In the genomic region with DNA sequence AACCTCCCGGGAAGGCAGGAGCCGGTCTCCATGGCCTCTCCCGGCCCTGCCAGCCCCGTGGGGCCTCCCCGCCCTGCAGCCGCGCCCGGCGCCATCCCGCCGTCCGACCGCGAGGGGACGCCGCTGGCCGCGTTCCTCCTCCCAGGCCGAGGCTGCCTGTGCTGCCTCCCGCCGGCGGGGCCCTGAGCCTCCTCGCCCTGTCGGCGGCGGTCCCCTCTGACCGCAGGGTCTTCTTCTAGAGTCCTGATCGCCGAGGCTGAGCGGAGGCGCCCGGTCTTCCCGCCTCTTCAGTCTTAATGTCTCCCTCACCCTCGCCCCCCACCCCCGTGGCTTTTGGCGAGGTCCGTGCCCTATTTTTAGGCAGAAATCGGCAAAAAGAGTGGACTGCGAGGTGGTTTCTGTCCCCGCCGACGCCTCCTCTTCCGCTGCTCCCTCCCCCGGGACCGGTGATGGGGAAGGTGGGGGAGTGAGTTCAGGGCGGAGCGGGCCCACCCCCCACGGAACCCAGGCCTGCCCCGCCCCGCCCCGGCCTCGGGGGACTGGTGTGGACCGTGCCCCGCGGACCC, we compare ENCODE assay signal across 9 cellular contexts. TPM values are rescaled to one million over a fixed set of nuclear protein-coding genes. Genes with fewer than 3 reads are reported as not detected.
DNase-seq lines count a peak whose midpoint lies in the region; ATAC-seq and TF ChIP-seq lines count a peak whose summit lies in the region.
"Had no signal": no experiment of that assay in that cellular context is flagged by ENCODE, and none has a peak within 500 bp of the region (broad histone marks: within the 10 kb centered on the region; RNA-seq: fewer than 3 reads in every experiment).

No MANE protein-coding gene starts in this region.

- peak overlapping the region; percentile 3 for H2BK5ac ChIP-seq in IMR-90 (ENCODE audit: low read depth, low read length, poor library complexity, severe bottlenecking)

- no peak overlapping the region for H3K23ac ChIP-seq in IMR-90 (ENCODE audit: low read depth, low read length)

- POLR2A ChIA-PET in IMR-90 (lab: Charles Lee; ENCODE audit: unreplicated experiment) (interaction anchor here (0.5 kb wide), 1 partner anchor 89 kb away, joined by 3 read pairs; no protein-coding TSS in a partner anchor), activated B cell treated with CpG ODN at 0.5 μM for 24 hours (lab: Charles Lee) (interaction anchor here (0.7 to 1.1 kb wide), 2 partner anchors 87 to 253 kb away, joined by 3 read pairs; partner anchors contain the start of gene SPIRE2)

- H2AK5ac ChIP-seq in IMR-90 (ENCODE audit: low read depth, low read length), result 0 out of 2 replicates have a peak overlapping the region, but pooled peaks have one; percentile 15

- H3K18ac ChIP-seq in IMR-90 (ENCODE audit: low read depth, low read length), result no peak overlapping the region

- peaks cover 5% of the 10 kb centered on the region; the same call in 1 of the 2 replicates for H3K9me1 ChIP-seq in IMR-90 (ENCODE audit: insufficient read depth, low read length)

- H2BK15ac ChIP-seq in IMR-90 (ENCODE audit: low read depth, low read length), result no peak overlapping the region

- H3K4me1 ChIP-seq in IMR-90 (ENCODE audit: control insufficient read depth, insufficient read depth, low read length), result peaks cover 15% of the 10 kb centered on the region
- peaks cover 11 to 24% of the 10 kb centered on the region in 2 donors for H3K4me1 ChIP-seq in duodenal mucosa (ENCODE audit: control insufficient read depth in 1 of 2, insufficient read depth in 2 of 2, low read length in 2 of 2)
- peaks cover 4% of the 10 kb centered on the region for H3K4me1 ChIP-seq in mesodermal cell (ENCODE audit: control insufficient read depth, insufficient read depth, low read length, poor library complexity, severe bottlenecking)
- peaks cover 3 to 29% (median 21%) of the 10 kb centered on the region in 4 donors for H3K4me1 ChIP-seq in transverse colon

- dilution Hi-C loops in IMR-90 (cut with HindIII; ENCODE audit: low sequenced_read_pairs, unreplicated experiment), result no loop called here

- peak; percentile 88 for ATAC-seq in IMR-90 (ENCODE audit: low read depth)
- ATAC-seq in activated B cell treated with CpG ODN at 0.5 μM for 24 hours (ENCODE audit: low read depth), result peak; percentile 57

- no peaks in the 10 kb centered on the region for H3K9me3 ChIP-seq in IMR-90 (ENCODE audit: control insufficient read depth, insufficient read depth, low read length)
- H3K9me3 ChIP-seq in duodenal mucosa (ENCODE audit: control insufficient read depth in 1 of 2, low read length in 2 of 2), result no peaks in the 10 kb centered on the region
- no peaks in the 10 kb centered on the region for H3K9me3 ChIP-seq in mesodermal cell (ENCODE audit: control insufficient read depth, low read length)
- H3K9me3 ChIP-seq in transverse colon, result no peaks in the 10 kb centered on the region

- peak; percentile 96 for TF ChIP-seq CTCF in IMR-90 (conservative IDR thresholded peaks at IDR 0.05; ENCODE audit: low read depth, low read length)
- TF ChIP-seq CTCF in activated B cell treated with CpG ODN at 0.5 μM for 24 hours (IDR thresholded peaks at IDR 0.05), result no peak
- peak; percentile 34 to 74 (median 55) for TF ChIP-seq CTCF in transverse colon (IDR thresholded peaks at IDR 0.05)

- H2AK9ac ChIP-seq in IMR-90 (replicated peaks; ENCODE audit: low read depth, low read length, poor library complexity), result peak overlapping the region; percentile 91

- H3K9me3 Mint-ChIP-seq in activated B cell treated with CpG ODN at 0.5 μM for 24 hours, result no peaks in the 10 kb centered on the region

- DNase-seq in NCI-H1436 (lab: John Stamatoyannopoulos, UW) (peak; percentile 58), NCI-H1436 treated with DMSO at 0.1 percent for 48 hours (lab: John Stamatoyannopoulos, UW) (no peak), IMR-90 (peak; percentile 61), activated B cell treated with CpG ODN at 0.5 μM for 24 hours (peak; percentile 49), transverse colon (peak; percentile 72), OCI-M2 (lab: John Stamatoyannopoulos, UW; ENCODE audit: unreplicated experiment) (no peak)

- H2BK120ac ChIP-seq in IMR-90 (ENCODE audit: low read depth, low read length), result peak overlapping the region; percentile 84; the same call in 1 of the 2 replicates

- BruUV-seq in IMR-90 (replicated peaks; lab: Mats Ljungman, UMichigan), result no TSS peak

- CTCF ChIA-PET in IMR-90 (lab: Yijun Ruan, JAX) (no interaction called here), activated B cell treated with CpG ODN at 0.5 μM for 24 hours (lab: Charles Lee) (interaction anchor here (1.6 kb wide), 1 partner anchor 9 kb away, joined by 3 read pairs; no protein-coding TSS in a partner anchor)

- 0 out of 2 replicates have a peak, but pooled peaks have one; percentile 15 for TF ChIP-seq POLR2A in IMR-90 (IDR thresholded peaks at IDR 0.05; ENCODE audit: low read depth, low read length)
- no peak for TF ChIP-seq POLR2A in transverse colon (IDR thresholded peaks at IDR 0.05)

- H3K27ac Mint-ChIP-seq in activated B cell treated with CpG ODN at 0.5 μM for 24 hours, result no peak overlapping the region

- H2AFZ ChIP-seq in IMR-90 (replicated peaks; ENCODE audit: low read length, poor library complexity), result peak overlapping the region; percentile 93

- intact Hi-C loops in IMR-90 (cut with micrococcal nuclease), result loop anchor here (1.0 kb wide), 2 partner anchors 67 to 93 kb away; no protein-coding TSS in a partner anchor
- intact Hi-C loops in activated B cell treated with CpG ODN at 0.5 μM for 24 hours (cut with micrococcal nuclease), result loop anchor here (2.0 kb wide), 2 partner anchors 66 to 286 kb away; no protein-coding TSS in a partner anchor
- intact Hi-C loops in transverse colon (cut with DNase I; ENCODE audit: low total_unique reads), result no loop called here

- peak overlapping the region; percentile 74 for H3K4me3 Mint-ChIP-seq in activated B cell treated with CpG ODN at 0.5 μM for 24 hours

- no peak overlapping the region; the same call in 1 of the 2 replicates for H3K14ac ChIP-seq in IMR-90 (replicated peaks; ENCODE audit: low read depth, low read length)

- no peak for TF ChIP-seq EP300 in transverse colon (IDR thresholded peaks at IDR 0.05; ENCODE audit: low read depth)

- peak; percentile 94 for TF ChIP-seq RAD21 in IMR-90 (IDR thresholded peaks at IDR 0.05; ENCODE audit: low read length)

- H4K8ac ChIP-seq in IMR-90 (ENCODE audit: low read depth in 2 of 2, low read length in 2 of 2), result peak overlapping the region; percentile 16 to 82; a peak in 2 of 4 replicates

- peak overlapping the region; percentile 34; the same call in 1 of the 2 replicates for H2BK20ac ChIP-seq in IMR-90 (ENCODE audit: low read depth, low read length)

- WGBS in IMR-90 (ENCODE audit: extremely low coverage in 2 of 2, insufficient read length in 1 of 2), 2 experiments, result 12% methylated on average over 29 of the region's 55 CpGs; no CpG with 5 or more reads in 1 of the 2 experiments
- 3 to 4% methylated on average over 22 to 38 of the region's 55 CpGs for WGBS in mesodermal cell (ENCODE audit: insufficient coverage in 2 of 2), 2 experiments
- 5% methylated on average over 50 of the region's 55 CpGs; no CpG with 5 or more reads in 1 of the 2 donors for WGBS in transverse colon (ENCODE audit: low coverage in 1 of 2), 2 donors

- H3K79me1 ChIP-seq in IMR-90 (ENCODE audit: low read depth in 1 of 2, low read length in 2 of 2), result no peaks in the 10 kb centered on the region; a peak in 1 of 4 replicates

- peak overlapping the region; percentile 82 for H3K4me2 ChIP-seq in IMR-90 (ENCODE audit: low read depth, low read length)

- peak overlapping the region; percentile 84 for H3K4ac ChIP-seq in IMR-90 (ENCODE audit: low read depth, low read length)

- H3K4me1 Mint-ChIP-seq in activated B cell treated with CpG ODN at 0.5 μM for 24 hours, result peaks cover 22% of the 10 kb centered on the region

- no peak overlapping the region; the same call in 1 of the 2 replicates for H3K56ac ChIP-seq in IMR-90 (ENCODE audit: extremely low read depth, insufficient read depth, low read length)

- no peaks in the 10 kb centered on the region for H3K36me3 Mint-ChIP-seq in activated B cell treated with CpG ODN at 0.5 μM for 24 hours (ENCODE audit: low read depth)

- H3K27me3 ChIP-seq in IMR-90 (ENCODE audit: control insufficient read depth, insufficient read depth, low read length) (peaks cover 4% of the 10 kb centered on the region; the same call in 1 of the 2 replicates), duodenal mucosa (ENCODE audit: control insufficient read depth in 1 of 2, insufficient read depth in 2 of 2, low read length in 2 of 2) (peaks cover 15 to 18% of the 10 kb centered on the region in 2 donors), transverse colon (peaks cover 69% of the 10 kb centered on the region)

- in situ Hi-C loops in IMR-90 (cut with MboI; ENCODE audit: low sequenced_read_pairs), result loop anchor here (5.0 kb wide), 1 partner anchor 68 kb away; no protein-coding TSS in a partner anchor
- in situ Hi-C loops in transverse colon (cut with MboI; ENCODE audit: low pct_ligation_motif_present in 1 of 4, low pct_unique_long_range_greater_than_20kb in 1 of 4, low sequenced_read_pairs in 3 of 4), result no loop called here

- H3K27ac ChIP-seq in IMR-90 (ENCODE audit: insufficient read depth, low read length) (no peak overlapping the region; the same call in 1 of the 2 replicates), duodenal mucosa (ENCODE audit: low read depth, low read length) (no peak overlapping the region), mesodermal cell (ENCODE audit: low read depth, low read length, severe bottlenecking) (no peak overlapping the region), transverse colon (no peak overlapping the region)
- H3K27ac ChIP-seq: epithelial cell of prostate had no signal

- peak overlapping the region; percentile 90 for H4K5ac ChIP-seq in IMR-90 (ENCODE audit: low read depth, low read length)

- H3K27me3 Mint-ChIP-seq in activated B cell treated with CpG ODN at 0.5 μM for 24 hours, result peaks cover 10% of the 10 kb centered on the region

- H3K4me3 ChIP-seq in IMR-90 (ENCODE audit: insufficient read depth, low read depth, low read length), result peak overlapping the region; percentile 28; the same call in 1 of the 2 replicates
- H3K4me3 ChIP-seq in duodenal mucosa (ENCODE audit: low read depth in 1 of 2, low read length in 2 of 2), result peak overlapping the region; percentile 15 to 32
- H3K4me3 ChIP-seq in mesodermal cell (ENCODE audit: extremely low read depth, insufficient read depth, low read length, poor library complexity, severe bottlenecking), result peak overlapping the region; percentile 33
- H3K4me3 ChIP-seq in transverse colon, result peak overlapping the region in 2 of 4 donors; percentile 18 to 38

- H3K36me3 ChIP-seq in IMR-90 (ENCODE audit: control insufficient read depth, insufficient read depth, low read length), result peaks cover 3% of the 10 kb centered on the region; the same call in 1 of the 2 replicates
- no peaks in the 10 kb centered on the region for H3K36me3 ChIP-seq in duodenal mucosa (ENCODE audit: control insufficient read depth in 1 of 2, insufficient read depth in 2 of 2, low read length in 2 of 2)
- no peaks in the 10 kb centered on the region for H3K36me3 ChIP-seq in mesodermal cell (ENCODE audit: control insufficient read depth, insufficient read depth, low read length)
- no peaks in the 10 kb centered on the region for H3K36me3 ChIP-seq in transverse colon

- peak overlapping the region; percentile 79 for H4K91ac ChIP-seq in IMR-90 (ENCODE audit: insufficient read depth, low read depth, low read length)

- H3K9ac ChIP-seq in IMR-90 (ENCODE audit: low read depth, low read length) (peak overlapping the region; percentile 24; the same call in 1 of the 2 replicates), duodenal mucosa (ENCODE audit: low read depth in 1 of 2, low read length in 2 of 2) (no peak overlapping the region)

- H4K20me1 ChIP-seq in IMR-90 (ENCODE audit: insufficient read depth, low read length), result no peaks in the 10 kb centered on the region

RNA-seq across cellular contexts. Expression of gene CPNE7, which starts 0.8 kb away (rescaled TPM):
- total RNA-seq in IMR-90 (2012; rRNA removed) (5.0 and 5.4 TPM in 2 replicates), activated B cell treated with CpG ODN at 0.5 μM for 24 hours (2.0 and 2.7 TPM in 2 replicates), transverse colon (1 to 10 TPM in 1 of 4 donors, under 1 TPM in 2, not detected in 1; 0.41 to 5.0 (median 0.79) TPM)
- polyA plus RNA-seq in IMR-90 (2012; rRNA removed), result 17.4 and 17.7 TPM in 2 replicates
- 5.8 and 13.6 TPM in 2 replicates for polyA plus RNA-seq in IMR-90 (2012; cell fraction: cytosol; rRNA removed)
- polyA plus RNA-seq in IMR-90 (2012; cell fraction: nucleus; rRNA removed; ENCODE audit: low replicate concordance), result 145 and 321 TPM in 2 replicates
- 5.1 TPM for polyA plus RNA-seq in mesodermal cell (2013, experiment 1 of 2)
- polyA plus RNA-seq in mesodermal cell (2013, experiment 2 of 2), result 6.1 TPM

RNA-seq across cellular contexts. Expression of gene RPL13, which starts 14.3 kb away (rescaled TPM):
- 1,549 and 2,098 TPM in 2 replicates for total RNA-seq in IMR-90 (2012; rRNA removed)
- polyA plus RNA-seq in IMR-90 (2012; rRNA removed), result 3,527 and 5,396 TPM in 2 replicates
- 7,098 and 10,427 TPM in 2 replicates for polyA plus RNA-seq in IMR-90 (2012; cell fraction: cytosol; rRNA removed)
- 1,689 and 3,565 TPM in 2 replicates for polyA plus RNA-seq in IMR-90 (2012; cell fraction: nucleus; rRNA removed; ENCODE audit: low replicate concordance)
- 3,566 and 4,063 TPM in 2 replicates for total RNA-seq in activated B cell treated with CpG ODN at 0.5 μM for 24 hours
- 2,999 TPM for polyA plus RNA-seq in mesodermal cell (2013, experiment 1 of 2)
- polyA plus RNA-seq in mesodermal cell (2013, experiment 2 of 2), result 2,572 TPM
- 1,000 to 10,000 TPM; 3,190 to 3,814 (median 3,321) TPM for total RNA-seq in transverse colon

RNA-seq across cellular contexts. Expression of gene DPEP1, which starts 38.7 kb away (rescaled TPM):
- not detected in 2 replicates for total RNA-seq in IMR-90 (2012; rRNA removed)
- not detected in 2 replicates for polyA plus RNA-seq in IMR-90 (2012; rRNA removed)
- not detected in 2 replicates for polyA plus RNA-seq in IMR-90 (2012; cell fraction: cytosol; rRNA removed)
- polyA plus RNA-seq in IMR-90 (2012; cell fraction: nucleus; rRNA removed; ENCODE audit: low replicate concordance), result not detected in 2 replicates
- not detected in 2 replicates for total RNA-seq in activated B cell treated with CpG ODN at 0.5 μM for 24 hours
- polyA plus RNA-seq in mesodermal cell (2013, experiment 1 of 2), result 0.33 TPM
- polyA plus RNA-seq in mesodermal cell (2013, experiment 2 of 2), result not detected
- total RNA-seq in transverse colon, result 1 to 10 TPM in 3 of 4 donors, not detected in 1; 1.3 to 4.0 (median 1.4) TPM

Comparison
In these comparisons a context has a peak if more than half of its experiments do, and no peak if none do; other contexts are left out.
1. DNase-seq: peak in NCI-H1436 (single experiment), IMR-90 (single experiment), activated B cell treated with CpG ODN at 0.5 μM for 24 hours (single experiment) and transverse colon (single experiment); none in NCI-H1436 treated with DMSO at 0.1 percent for 48 hours (single experiment) and OCI-M2 (single experiment).